Comparison of ENCODE assay signal across 8 cellular contexts in genomic region chr16:229731-230281, GRCh38. TPM values are rescaled to one million over a fixed set of nuclear protein-coding genes. Genes with fewer than 3 reads are reported as not detected.
DNase-seq lines count a peak whose midpoint lies in the region; ATAC-seq and TF ChIP-seq lines count a peak whose summit lies in the region.

No MANE protein-coding gene starts in this region.

- POLR2A ChIA-PET in RWPE1 (lab: Yijun Ruan, JAX; ENCODE audit: low non-redundant PET) = no interaction called here

- DNase-seq in GM12865 (ENCODE audit: low read depth) (no peak), RWPE1 (ENCODE audit: low spot score) (no peak), esophagus muscularis mucosa (ENCODE audit: extremely low spot score) (no peak), retinal pigment epithelial cell (ENCODE audit: low read depth) (no peak), hypothalamus (lab: John Stamatoyannopoulos, UW) (no peak)

- H3K27me3 ChIP-seq in esophagus muscularis mucosa = no peaks in the 10 kb centered on the region

- intact Hi-C loops in esophagus muscularis mucosa (cut with DNase I) = loop anchor here (5.0 kb wide), 1 partner anchor 122 kb away; the partner anchor contains the start of gene AXIN1

- WGBS in esophagus muscularis mucosa = 80% methylated on average over 22 of the region's 22 CpGs

- no peak for ATAC-seq in HG03460 (IDR thresholded peaks at IDR 0.05; ENCODE audit: unreplicated experiment)
- ATAC-seq in GM21786 (IDR thresholded peaks at IDR 0.05; ENCODE audit: unreplicated experiment) = no peak
- no peak for ATAC-seq in GM21423 (IDR thresholded peaks at IDR 0.05; ENCODE audit: unreplicated experiment)

- H3K36me3 ChIP-seq in esophagus muscularis mucosa = peaks cover 14 to 31% (median 29%) of the 10 kb centered on the region in 4 donors

- no peaks in the 10 kb centered on the region for H3K9me3 ChIP-seq in esophagus muscularis mucosa

- peaks cover 14 to 37% (median 30%) of the 10 kb centered on the region in 4 donors for H3K4me1 ChIP-seq in esophagus muscularis mucosa

- TF ChIP-seq CTCF in GM12865 (IDR thresholded peaks at IDR 0.05; ENCODE audit: insufficient read depth, low read depth, low read length, missing control alignments) (no peak), RWPE1 (conservative IDR thresholded peaks at IDR 0.05; ENCODE audit: low read depth) (no peak), esophagus muscularis mucosa (IDR thresholded peaks at IDR 0.05) (no peak), retinal pigment epithelial cell (conservative IDR thresholded peaks at IDR 0.05; ENCODE audit: low read depth, low read length) (no peak)

- no peak for TF ChIP-seq POLR2A in esophagus muscularis mucosa (IDR thresholded peaks at IDR 0.05; ENCODE audit: low read depth)

- peak overlapping the region; percentile 98 for H3K4me3 ChIP-seq in GM12865 (ENCODE audit: low read depth, low read length)
- H3K4me3 ChIP-seq in esophagus muscularis mucosa = peak overlapping the region; percentile 74 to 89 (median 83)
- H3K4me3 ChIP-seq in retinal pigment epithelial cell (ENCODE audit: low read length) = peak overlapping the region; percentile 62

- no peak for TF ChIP-seq EP300 in esophagus muscularis mucosa (IDR thresholded peaks at IDR 0.05)

- peak overlapping the region; percentile 87; the same call in 1 of the 2 replicates for H3K27ac ChIP-seq in RWPE1
- H3K27ac ChIP-seq in esophagus muscularis mucosa (replicated peaks in 1 of 4) = peak overlapping the region; percentile 97 to 99 (median 98)

- CTCF ChIA-PET in RWPE1 (lab: Yijun Ruan, JAX) = interaction anchor here (1.0 to 1.4 kb wide), 2 partner anchors 132 to 133 kb away, joined by 4 to 5 read pairs; no protein-coding TSS in a partner anchor

RNA-seq across cellular contexts. Expression of gene LUC7L, which starts 0.6 kb away (rescaled TPM):
- total RNA-seq in esophagus muscularis mucosa = 10 to 100 TPM; 34.8 to 60.6 (median 50.2) TPM

RNA-seq across cellular contexts. Expression of gene FAM234A, which starts 4.8 kb away (rescaled TPM):
- 100 to 1,000 TPM in 1 of 4 donors, 10 to 100 TPM in 3; 61.0 to 129 (median 78.1) TPM for total RNA-seq in esophagus muscularis mucosa

RNA-seq across cellular contexts. Expression of gene RGS11, which starts 45.9 kb away (rescaled TPM):
- 10 to 100 TPM in 2 of 4 donors, 1 to 10 TPM in 2; 7.1 to 18.2 (median 11.0) TPM for total RNA-seq in esophagus muscularis mucosa

RNA-seq across cellular contexts. Expression of gene HBQ1, which starts 49.5 kb away (rescaled TPM):
- 1 to 10 TPM in 1 of 4 donors, not detected in 3; 1.2 TPM for total RNA-seq in esophagus muscularis mucosa

RNA-seq across cellular contexts. Expression of gene ARHGDIG, which starts 50.6 kb away (rescaled TPM):
- total RNA-seq in esophagus muscularis mucosa = 1 to 10 TPM in 3 of 4 donors, under 1 TPM in 1; 0.80 to 4.8 (median 3.0) TPM
